Comparison of ENCODE assay signal across 13 cellular contexts in the genomic region with DNA sequence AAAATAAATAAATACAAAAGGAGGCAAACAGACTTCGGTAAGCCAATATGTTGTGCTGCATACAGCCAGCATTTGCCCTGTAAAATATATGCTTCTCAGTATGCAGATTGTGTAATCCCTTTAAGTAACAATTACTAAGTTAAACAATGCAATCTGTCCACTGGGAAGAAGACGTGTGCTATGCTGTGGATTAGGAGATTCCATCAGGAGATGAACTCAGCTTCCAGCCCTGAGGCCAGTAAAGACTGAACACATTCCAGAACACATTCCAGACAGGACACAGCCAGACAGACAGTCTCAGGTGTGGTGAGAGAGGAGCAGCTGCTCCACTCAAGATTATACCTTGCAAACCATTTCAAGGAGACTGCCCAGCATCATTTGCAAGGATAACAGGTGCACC.
DNase-seq lines count a peak whose midpoint lies in the region; ATAC-seq and TF ChIP-seq lines count a peak whose summit lies in the region.
"Had no signal": no experiment of that assay in that cellular context is flagged by ENCODE, and none has a peak within 500 bp of the region (broad histone marks: within the 10 kb centered on the region; RNA-seq: fewer than 3 reads in every experiment).

No MANE protein-coding gene starts in this region.

- CTCF ChIA-PET in A673 (lab: Charles Lee), result no interaction called here

- ATAC-seq in lower lobe of right lung (no peak), mucosa of descending colon (no peak), GM21529 (IDR thresholded peaks at IDR 0.05; ENCODE audit: unreplicated experiment) (no peak)

- no peak overlapping the region for H3K27ac ChIP-seq in A673 (ENCODE audit: low read depth, low read length, poor library complexity, severe bottlenecking)
- H3K27ac ChIP-seq in WERI-Rb-1, result no peak overlapping the region
- H3K27ac ChIP-seq in esophagus muscularis mucosa (replicated peaks in 1 of 4), result no peak overlapping the region
- no peak overlapping the region for H3K27ac ChIP-seq in lower lobe of right lung
- H3K27ac ChIP-seq: upper lobe of left lung had no signal

- BruUV-seq in A673 (replicated peaks; lab: Mats Ljungman, UMichigan), result no TSS peak

- peaks cover 8% of the 10 kb centered on the region for H3K4me1 Mint-ChIP-seq in HFFc6 (ENCODE audit: low read depth)

- POLR2A ChIA-PET in A673 (lab: Charles Lee; ENCODE audit: low non-redundant PET), result no interaction called here

- WGBS in esophagus muscularis mucosa, result 58% methylated on average over 2 of the region's 2 CpGs

- no peaks in the 10 kb centered on the region for H3K9me3 ChIP-seq in A673 (ENCODE audit: low read depth, low read length, poor library complexity, severe bottlenecking)
- no peaks in the 10 kb centered on the region for H3K9me3 ChIP-seq in WERI-Rb-1 (ENCODE audit: severe bottlenecking)
- no peaks in the 10 kb centered on the region for H3K9me3 ChIP-seq in esophagus muscularis mucosa
- H3K9me3 ChIP-seq in lower lobe of right lung, result no peaks in the 10 kb centered on the region
- H3K9me3 ChIP-seq in mucosa of descending colon, result no peaks in the 10 kb centered on the region
- H3K9me3 ChIP-seq: upper lobe of left lung had no signal

- intact Hi-C loops in A673 (cut with micrococcal nuclease; ENCODE audit: unreplicated experiment), result no loop called here
- intact Hi-C loops in esophagus muscularis mucosa (cut with DNase I), result no loop called here
- intact Hi-C loops in lower lobe of right lung (cut with DNase I), result no loop called here
- intact Hi-C loops in mucosa of descending colon (cut with DNase I, micrococcal nuclease), result no loop called here

- TF ChIP-seq CTCF in A673 (conservative IDR thresholded peaks at IDR 0.05; ENCODE audit: low read depth, low read length) (no peak), HFFc6 (IDR thresholded peaks at IDR 0.05) (no peak), WERI-Rb-1 (IDR thresholded peaks at IDR 0.05; ENCODE audit: low read depth, low read length) (no peak), esophagus muscularis mucosa (IDR thresholded peaks at IDR 0.05) (no peak), lower lobe of right lung (IDR thresholded peaks at IDR 0.05) (no peak), mucosa of descending colon (IDR thresholded peaks at IDR 0.05) (no peak)

- H3K27me3 ChIP-seq in A673 (replicated peaks; ENCODE audit: insufficient read depth, low read depth, low read length, poor library complexity) (no peaks in the 10 kb centered on the region), WERI-Rb-1 (ENCODE audit: insufficient read depth, low read depth, severe bottlenecking) (no peaks in the 10 kb centered on the region), esophagus muscularis mucosa (no peaks in the 10 kb centered on the region), lower lobe of right lung (ENCODE audit: low read depth) (no peaks in the 10 kb centered on the region)
- H3K27me3 ChIP-seq: upper lobe of left lung had no signal

- no peak overlapping the region for H3K4me3 Mint-ChIP-seq in HFFc6

- TF ChIP-seq POLR2A in esophagus muscularis mucosa (IDR thresholded peaks at IDR 0.05; ENCODE audit: low read depth), result no peak

- peaks cover 9% of the 10 kb centered on the region for H3K36me3 Mint-ChIP-seq in HFFc6 (ENCODE audit: low read depth)

- no peaks in the 10 kb centered on the region; the same call in 1 of the 2 replicates for H3K27me3 Mint-ChIP-seq in HFFc6 (ENCODE audit: insufficient read depth)

- no peak overlapping the region for H3K27ac Mint-ChIP-seq in HFFc6

- H3K36me3 ChIP-seq in A673 (ENCODE audit: insufficient read depth, low read length, poor library complexity, severe bottlenecking), result no peaks in the 10 kb centered on the region
- H3K36me3 ChIP-seq in WERI-Rb-1, result no peaks in the 10 kb centered on the region; the same call in 1 of the 2 replicates
- peaks cover 0 to 49% (median 21%) of the 10 kb centered on the region in 4 donors for H3K36me3 ChIP-seq in esophagus muscularis mucosa
- H3K36me3 ChIP-seq in lower lobe of right lung, result peaks cover 18% of the 10 kb centered on the region
- no peaks in the 10 kb centered on the region for H3K36me3 ChIP-seq in mucosa of descending colon (ENCODE audit: low read depth)

- DNase-seq in A673 (ENCODE audit: low spot score) (peak; percentile 30), HFFc6 (peak; percentile 17), WERI-Rb-1 (peak; percentile 13), iris pigment epithelial cell (ENCODE audit: low read depth) (peak; percentile 23), esophagus muscularis mucosa (ENCODE audit: extremely low spot score) (no peak), lower lobe of right lung (no peak), mucosa of descending colon (no peak)
- DNase-seq: midbrain; NCI-H2227 treated with DMSO at 0.1 percent for 48 hours; posterior cingulate gyrus; stimulated activated CD8-positive, alpha-beta memory T cell treated with anti-CD3 and anti-CD28 coated beads, Interleukin-4, amount 100 ng/mL, for 48 hours; upper lobe of left lung had no signal

- no peak overlapping the region for H3K4me3 ChIP-seq in A673 (ENCODE audit: low read depth, low read length, poor library complexity, severe bottlenecking)
- H3K4me3 ChIP-seq in WERI-Rb-1 (ENCODE audit: low read depth, low read length), result no peak overlapping the region
- no peak overlapping the region for H3K4me3 ChIP-seq in esophagus muscularis mucosa
- H3K4me3 ChIP-seq in lower lobe of right lung, result no peak overlapping the region
- H3K4me3 ChIP-seq in mucosa of descending colon, result no peak overlapping the region
- H3K4me3 ChIP-seq: upper lobe of left lung had no signal

- H3K4me1 ChIP-seq in A673 (ENCODE audit: insufficient read depth, low read length, poor library complexity, severe bottlenecking) (peaks cover 12% of the 10 kb centered on the region), esophagus muscularis mucosa (peaks cover 0 to 4% (median 0%) of the 10 kb centered on the region in 4 donors), lower lobe of right lung (no peaks in the 10 kb centered on the region), mucosa of descending colon (ENCODE audit: low read depth) (no peaks in the 10 kb centered on the region)
- H3K4me1 ChIP-seq: upper lobe of left lung had no signal

- no peak for TF ChIP-seq EP300 in esophagus muscularis mucosa (IDR thresholded peaks at IDR 0.05)

- H3K9me3 Mint-ChIP-seq in HFFc6, result no peaks in the 10 kb centered on the region

Comparison
In these comparisons a context has a peak if more than half of its experiments do, and no peak if none do; other contexts are left out.
1. DNase-seq: peak in A673 (single experiment), HFFc6 (single experiment), WERI-Rb-1 (single experiment) and iris pigment epithelial cell (single experiment); none in esophagus muscularis mucosa (single experiment), lower lobe of right lung (single experiment) and mucosa of descending colon (0 of 3).